ENCODE assay signal across 20 cellular contexts in genomic region chr9:76194896-76195295, GRCh38.
"Had no signal": no experiment of that assay in that cellular context is flagged by ENCODE, and none has a peak within 500 bp of the region (broad histone marks: within the 10 kb centered on the region; RNA-seq: fewer than 3 reads in every experiment).

No MANE protein-coding gene starts in this region.

- DNase-seq: activated CD4-positive, alpha-beta T cell treated with anti-CD3 and anti-CD28 coated beads, Interleukin-2, amount 10 ng/mL, durations not matched to agents 7 days and 5 days; activated CD8-positive, alpha-beta T cell treated with anti-CD3 and anti-CD28 coated beads, Interleukin-2, amount 10 ng/mL, durations not matched to agents 7 days and 5 days; activated naive CD4-positive, alpha-beta T cell treated with Interleukin-2 at 50 U/mL for 16 hours; activated naive CD8-positive, alpha-beta T cell treated with anti-CD3 and anti-CD28 coated beads, Interleukin-2, amount 10 ng/mL, durations not matched to agents 7 days and 5 days; activated T-cell treated with anti-CD3 and anti-CD28 coated beads, Interleukin-2, amount 50 U/mL, for 24 hours; amygdala; colonic mucosa; endodermal cell; immature natural killer cell; left cardiac atrium; natural killer cell; pancreas; right lobe of liver; stimulated activated CD4-positive, alpha-beta T cell treated with anti-CD3 and anti-CD28 coated beads, Interleukin-4, amount 100 ng/mL, for 4 hours; T1000 had no signal

- H3K27me3 Mint-ChIP-seq: activated CD4-positive, alpha-beta T cell treated with anti-CD3 and anti-CD28 coated beads, Interleukin-2, amount 10 ng/mL, durations not matched to agents 7 days and 5 days; activated naive CD8-positive, alpha-beta T cell treated with anti-CD3 and anti-CD28 coated beads, Interleukin-2, amount 10 ng/mL, durations not matched to agents 7 days and 5 days; activated T-cell treated with anti-CD3 and anti-CD28 coated beads, Interleukin-2, amount 50 U/mL, for 24 hours; brain; central memory CD8-positive, alpha-beta T cell; stimulated activated memory B cell treated with anti-CD40 and anti-IgM and Interleukin-4, amounts not matched to agents 10 μg/mL and 1 μg/mL and 100 μg/mL, for 72 hours had no signal

- H3K27ac ChIP-seq: colonic mucosa, pancreas, right lobe of liver, thoracic aorta had no signal

- H3K36me3 Mint-ChIP-seq: stimulated activated memory B cell treated with anti-CD40 and anti-IgM and Interleukin-4, amounts not matched to agents 10 μg/mL and 1 μg/mL and 100 μg/mL, for 72 hours had no signal

- FAIRE-seq: pancreas had no signal

- H3K27me3 ChIP-seq: colonic mucosa, pancreas, right lobe of liver had no signal

- H3K4me1 ChIP-seq: colonic mucosa, pancreas, right lobe of liver had no signal

- H3K36me3 ChIP-seq: colonic mucosa, pancreas, right lobe of liver had no signal

- H3K9me3 Mint-ChIP-seq: activated CD4-positive, alpha-beta T cell treated with anti-CD3 and anti-CD28 coated beads, Interleukin-2, amount 10 ng/mL, durations not matched to agents 7 days and 5 days; activated naive CD8-positive, alpha-beta T cell treated with anti-CD3 and anti-CD28 coated beads, Interleukin-2, amount 10 ng/mL, durations not matched to agents 7 days and 5 days; activated T-cell treated with anti-CD3 and anti-CD28 coated beads, Interleukin-2, amount 50 U/mL, for 24 hours; activated T-helper 2 cell treated with anti-CD3 and anti-CD28 coated beads, Interferon-gamma antibody, Interleukin-2, Interleukin-4, amounts not matched to agents 10 μg/mL and 5 μg/mL and 100 μg/mL, durations not matched to agents 14 hours and 24 hours and 36 hours; brain; central memory CD8-positive, alpha-beta T cell; endodermal cell; natural killer cell; stimulated activated memory B cell treated with anti-CD40 and anti-IgM and Interleukin-4, amounts not matched to agents 10 μg/mL and 1 μg/mL and 100 μg/mL, for 72 hours had no signal

- ATAC-seq: activated CD8-positive, alpha-beta T cell treated with anti-CD3 and anti-CD28 coated beads, Interleukin-2, amount 10 ng/mL, durations not matched to agents 7 days and 5 days; left cardiac atrium; natural killer cell; pancreas; right lobe of liver; stimulated activated memory B cell treated with anti-CD40 and anti-IgM and Interleukin-4, amounts not matched to agents 10 μg/mL and 1 μg/mL and 100 μg/mL, for 72 hours had no signal

- H3K9me3 ChIP-seq: colonic mucosa, pancreas, right lobe of liver, thoracic aorta had no signal

- H3K4me3 ChIP-seq: colonic mucosa, pancreas, right lobe of liver, thoracic aorta had no signal

- H3K4me1 Mint-ChIP-seq: activated CD4-positive, alpha-beta T cell treated with anti-CD3 and anti-CD28 coated beads, Interleukin-2, amount 10 ng/mL, durations not matched to agents 7 days and 5 days; activated naive CD8-positive, alpha-beta T cell treated with anti-CD3 and anti-CD28 coated beads, Interleukin-2, amount 10 ng/mL, durations not matched to agents 7 days and 5 days; brain; central memory CD8-positive, alpha-beta T cell; endodermal cell; stimulated activated memory B cell treated with anti-CD40 and anti-IgM and Interleukin-4, amounts not matched to agents 10 μg/mL and 1 μg/mL and 100 μg/mL, for 72 hours had no signal

- H3K4me3 Mint-ChIP-seq: activated CD4-positive, alpha-beta T cell treated with anti-CD3 and anti-CD28 coated beads, Interleukin-2, amount 10 ng/mL, durations not matched to agents 7 days and 5 days; activated CD8-positive, alpha-beta T cell treated with anti-CD3 and anti-CD28 coated beads, Interleukin-2, amount 10 ng/mL, durations not matched to agents 7 days and 5 days; activated naive CD8-positive, alpha-beta T cell treated with anti-CD3 and anti-CD28 coated beads, Interleukin-2, amount 10 ng/mL, durations not matched to agents 7 days and 5 days; activated T-cell treated with anti-CD3 and anti-CD28 coated beads, Interleukin-2, amount 50 U/mL, for 24 hours; brain; central memory CD8-positive, alpha-beta T cell; endodermal cell; immature natural killer cell; stimulated activated memory B cell treated with anti-CD40 and anti-IgM and Interleukin-4, amounts not matched to agents 10 μg/mL and 1 μg/mL and 100 μg/mL, for 72 hours had no signal

- H3K27ac Mint-ChIP-seq: activated CD4-positive, alpha-beta T cell treated with anti-CD3 and anti-CD28 coated beads, Interleukin-2, amount 10 ng/mL, durations not matched to agents 7 days and 5 days; activated CD8-positive, alpha-beta T cell treated with anti-CD3 and anti-CD28 coated beads, Interleukin-2, amount 10 ng/mL, durations not matched to agents 7 days and 5 days; activated naive CD8-positive, alpha-beta T cell treated with anti-CD3 and anti-CD28 coated beads, Interleukin-2, amount 10 ng/mL, durations not matched to agents 7 days and 5 days; activated T-cell treated with anti-CD3 and anti-CD28 coated beads, Interleukin-2, amount 50 U/mL, for 24 hours; activated T-helper 2 cell treated with anti-CD3 and anti-CD28 coated beads, Interferon-gamma antibody, Interleukin-2, Interleukin-4, amounts not matched to agents 10 μg/mL and 5 μg/mL and 100 μg/mL, durations not matched to agents 14 hours and 24 hours and 36 hours; brain; endodermal cell; stimulated activated memory B cell treated with anti-CD40 and anti-IgM and Interleukin-4, amounts not matched to agents 10 μg/mL and 1 μg/mL and 100 μg/mL, for 72 hours had no signal
